Comparison of ENCODE assay signal across 16 cellular contexts in genomic region chr2:11835403-11835802, GRCh38.
DNase-seq lines count a peak whose midpoint lies in the region; ATAC-seq, FAIRE-seq and TF ChIP-seq lines count a peak whose summit lies in the region.
"Had no signal": no experiment of that assay in that cellular context is flagged by ENCODE, and none has a peak within 500 bp of the region (broad histone marks: within the 10 kb centered on the region; RNA-seq: fewer than 3 reads in every experiment).

No MANE protein-coding gene starts in this region.

- no peaks in the 10 kb centered on the region for H3K27me3 Mint-ChIP-seq in neural crest cell (ENCODE audit: low read depth)

- H3K4me1 ChIP-seq in K562 (replicated peaks in 1 of 2; ENCODE audit: control insufficient read depth in 2 of 2, insufficient read depth in 2 of 2, low read length in 2 of 2), result peaks cover 7 to 12% of the 10 kb centered on the region in 2 experiments; a peak in 4 of 5 replicates

- H3K9ac ChIP-seq in K562 (ENCODE audit: insufficient read depth in 1 of 2, low read depth in 2 of 2, low read length in 2 of 2), result no peak overlapping the region

- peaks cover 7% of the 10 kb centered on the region for H3K9me3 Mint-ChIP-seq in neural crest cell

- H3K27ac Mint-ChIP-seq in neural crest cell (ENCODE audit: unreplicated experiment), result no peak overlapping the region
- H3K27ac Mint-ChIP-seq: GM23338 had no signal

- POLR2A ChIA-PET in K562 (lab: Yijun Ruan, JAX), result no interaction called here

- peak in 1 of 3 experiments; percentile 8; a peak in 1 of 6 replicates for TF ChIP-seq CTCF in K562 (IDR thresholded peaks at IDR 0.05 in 2 of 3, conservative IDR thresholded peaks at IDR 0.05 in 1 of 3; ENCODE audit: insufficient read depth in 2 of 3, low read depth in 1 of 3, low read length in 3 of 3)
- peak; percentile 44 for TF ChIP-seq CTCF in neural crest cell (conservative IDR thresholded peaks at IDR 0.05)

- intact Hi-C loops in K562 (cut with micrococcal nuclease) (loop anchor here (10.0 kb wide), 1 partner anchor 449 kb away; no protein-coding TSS in a partner anchor), head of caudate nucleus (cut with DNase I) (no loop called here)

- in situ Hi-C loops in K562 (cut with MboI), result no loop called here

- TF ChIP-seq EP300 in K562 (IDR thresholded peaks at IDR 0.05; ENCODE audit: low read length), result no peak

- peaks cover 16% of the 10 kb centered on the region for H3K4me1 Mint-ChIP-seq in neural crest cell

- H3K9me1 ChIP-seq in K562 (ENCODE audit: control insufficient read depth, insufficient read depth, low read length), result no peaks in the 10 kb centered on the region

- peak; percentile 15 for FAIRE-seq in K562 (lab: Jason Lieb, UNC)
- FAIRE-seq: urothelium cell line had no signal

- H3K4me3 Mint-ChIP-seq in neural crest cell, result no peak overlapping the region
- H3K4me3 Mint-ChIP-seq: activated T-cell treated with anti-CD3 and anti-CD28 coated beads, Interleukin-2, amount 50 U/mL, for 4 hours; GM23338 had no signal

- DNase-seq in NCI-H748 (lab: John Stamatoyannopoulos, UW; ENCODE audit: unreplicated experiment) (peak; percentile 31), NCI-H748 treated with DMSO at 0.1 percent for 48 hours (lab: John Stamatoyannopoulos, UW) (no peak), MV-4-11 (lab: John Stamatoyannopoulos, UW) (peak; percentile 36), K562 (ENCODE audit: extremely low read depth in 1 of 4, low spot score in 3 of 4) (peak in 1 of 4 experiments; percentile 23), neural crest cell (ENCODE audit: low read depth, low spot score) (no peak), head of caudate nucleus (no peak), dedifferentiated amniotic fluid mesenchymal stem cell (ENCODE audit: extremely low spot score) (no peak), AML-193 (lab: John Stamatoyannopoulos, UW) (no peak)
- DNase-seq: activated T-cell treated with anti-CD3 and anti-CD28 coated beads, Interleukin-2, amount 50 U/mL, for 4 hours; gastrocnemius medialis; NCI-H1092; stimulated activated CD4-positive, alpha-beta T cell treated with anti-CD3 and anti-CD28 coated beads, Interleukin-4, amount 100 ng/mL, for 1 hour; stimulated activated naive CD4-positive, alpha-beta T cell; T-helper 1 cell had no signal

- 37% methylated on average over 4 of the region's 4 CpGs for WGBS in K562 (ENCODE audit: insufficient coverage, low coverage, missing lambda C conversion rate)

- peak in 1 of 2 experiments; percentile 55; a peak in 2 of 4 replicates for TF ChIP-seq RAD21 in K562 (CRISPR knock-in tag; conservative IDR thresholded peaks at IDR 0.05 in 1 of 2, IDR thresholded peaks at IDR 0.05 in 1 of 2)

- no peaks in the 10 kb centered on the region for H3K36me3 ChIP-seq in K562 (ENCODE audit: control insufficient read depth, insufficient read depth, low read length)
- H3K36me3 ChIP-seq: gastrocnemius medialis had no signal

- peak; percentile 52 for ATAC-seq in K562
- ATAC-seq: activated T-cell treated with anti-CD3 and anti-CD28 coated beads, Interleukin-2, amount 50 U/mL, for 4 hours; gastrocnemius medialis; GM23338 had no signal

- no peak overlapping the region for H3K4me3 ChIP-seq in K562
- H3K4me3 ChIP-seq: gastrocnemius medialis, GM23338 had no signal

- H3K79me2 ChIP-seq in K562 (ENCODE audit: control insufficient read depth, insufficient read depth, low read length), result no peaks in the 10 kb centered on the region

- peaks cover 2% of the 10 kb centered on the region for H3K36me3 Mint-ChIP-seq in neural crest cell (ENCODE audit: low read depth)

- H2AFZ ChIP-seq in K562 (ENCODE audit: low read depth, low read length), result no peak overlapping the region
- H2AFZ ChIP-seq: GM23338 had no signal

- TF ChIP-seq POLR2A in K562 (conservative IDR thresholded peaks at IDR 0.05), result no peak

- peaks cover 0 to 11% of the 10 kb centered on the region in 2 experiments; a peak in 1 of 5 replicates for H3K27me3 ChIP-seq in K562 (ENCODE audit: control insufficient read depth in 2 of 2, insufficient read depth in 2 of 2, low read length in 2 of 2)
- H3K27me3 ChIP-seq: gastrocnemius medialis had no signal

- no peak overlapping the region for H3K27ac ChIP-seq in K562 (ENCODE audit: extremely low read depth, low read depth, low read length)
- H3K27ac ChIP-seq: gastrocnemius medialis had no signal

- no peaks in the 10 kb centered on the region for H3K9me3 ChIP-seq in K562 (replicated peaks; ENCODE audit: control insufficient read depth, insufficient read depth, low read depth, low read length)
- H3K9me3 ChIP-seq: gastrocnemius medialis had no signal

- CTCF ChIA-PET in K562 (lab: Yijun Ruan, JAX; ENCODE audit: low intra/inter-chr PET ratio), result no interaction called here

- H3K4me2 ChIP-seq in K562 (ENCODE audit: insufficient read depth, low read length), result no peak overlapping the region
- H3K4me2 ChIP-seq: GM23338 had no signal

- no TSS peak for BruUV-seq in K562 (replicated peaks; lab: Mats Ljungman, UMichigan)

- H4K20me1 ChIP-seq in K562 (replicated peaks; ENCODE audit: control insufficient read depth, insufficient read depth, low read length), result no peaks in the 10 kb centered on the region

TF ChIP-seq in K562, 482 proteins besides CTCF, POLR2A, EP300 and RAD21:
- TF ChIP-seq ARID2 (IDR thresholded peaks at IDR 0.05) (no peak), HNRNPK (IDR thresholded peaks at IDR 0.05; ENCODE audit: low read depth, low read length, poor library complexity, severe bottlenecking) (no peak), TBP (optimal IDR thresholded peaks at IDR 0.05; ENCODE audit: low read depth, low read length) (no peak), MIER1 (IDR thresholded peaks at IDR 0.05; ENCODE audit: low read depth) (no peak), ZNF444 (CRISPR knock-in tag; IDR thresholded peaks at IDR 0.05) (no peak), CEBPB (tag; IDR thresholded peaks at IDR 0.05) (peak; percentile 89), ATF3 (IDR thresholded peaks at IDR 0.05) (peak; percentile 65), ATF3 (CRISPR knock-in tag; conservative IDR thresholded peaks at IDR 0.05) (no peak), ZNF184 (CRISPR knock-in tag; IDR thresholded peaks at IDR 0.05) (peak; percentile 74; the same call in 1 of the 2 replicates), GMEB1 (CRISPR knock-in tag; IDR thresholded peaks at IDR 0.05) (no peak), CEBPG (CRISPR knock-in tag; IDR thresholded peaks at IDR 0.05) (peak; percentile 63), CEBPG (tag; conservative IDR thresholded peaks at IDR 0.05 in 1 of 2, IDR thresholded peaks at IDR 0.05 in 1 of 2) (peak; percentile 43 to 70; a peak in 3 of 4 replicates), CCAR2 (IDR thresholded peaks at IDR 0.05; ENCODE audit: low read depth, low read length) (no peak), MCM2 (IDR thresholded peaks at IDR 0.05; ENCODE audit: low read depth) (no peak), ZNF655 (CRISPR knock-in tag; IDR thresholded peaks at IDR 0.05) (no peak), ARNT (IDR thresholded peaks at IDR 0.05) (no peak), ZNF436 (CRISPR knock-in tag; IDR thresholded peaks at IDR 0.05) (no peak), THAP12 (CRISPR knock-in tag; IDR thresholded peaks at IDR 0.05) (no peak)
TF ChIP-seq in K562: peak in this region for 4.

Comparison
In these comparisons a context has a peak if more than half of its experiments do, and no peak if none do; other contexts are left out.
1. DNase-seq: peak in NCI-H748 (single experiment) and MV-4-11 (single experiment); none in NCI-H748 treated with DMSO at 0.1 percent for 48 hours (single experiment), neural crest cell (single experiment), head of caudate nucleus (0 of 42), dedifferentiated amniotic fluid mesenchymal stem cell (single experiment) and AML-193 (0 of 2).